8 cellular contexts compared by ENCODE assay signal in the genomic region with DNA sequence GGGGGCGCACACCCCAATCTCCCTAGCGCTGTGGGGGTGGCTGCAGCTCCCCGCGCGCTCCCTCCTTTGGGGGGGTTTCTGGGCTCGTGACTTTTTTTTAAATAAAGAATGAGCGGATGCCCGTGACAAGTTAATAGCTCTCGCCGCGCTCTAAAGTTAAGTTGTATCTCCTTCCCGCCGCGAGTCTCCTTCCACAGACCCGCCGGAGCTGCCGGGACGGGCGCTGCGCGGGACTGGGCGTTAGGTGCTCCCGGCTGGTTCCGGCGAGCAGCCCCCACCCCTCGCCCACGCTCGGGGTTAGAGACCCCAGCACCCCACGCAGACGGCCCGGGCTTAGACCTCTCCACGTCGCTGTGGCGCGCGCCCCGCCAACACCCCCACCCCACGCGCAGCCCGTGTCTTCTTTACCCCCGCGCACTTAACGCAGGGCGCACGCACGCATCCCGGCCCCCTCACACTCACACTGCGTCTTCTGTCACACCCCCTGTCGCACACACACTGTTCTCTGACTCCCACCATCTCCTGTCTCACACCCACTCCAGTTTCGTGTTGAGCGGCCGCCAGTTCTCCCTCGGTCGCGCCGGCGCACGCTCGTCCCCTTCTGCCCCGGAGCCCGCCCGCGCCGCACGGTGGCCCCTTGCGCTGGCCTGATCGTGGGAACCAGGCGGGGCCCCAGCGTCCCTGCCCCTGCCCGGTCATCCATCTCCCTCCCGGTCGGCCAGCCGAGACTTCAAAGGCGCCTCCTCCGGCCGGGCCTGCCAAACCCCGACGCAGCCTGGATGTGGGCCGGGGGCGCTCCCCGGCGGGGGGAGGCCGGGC.
A peak's percentile ranks its signal among the peaks of the same experiment; 100 is the strongest.
DNase-seq lines count a peak whose midpoint lies in the region; ATAC-seq and TF ChIP-seq lines count a peak whose summit lies in the region.

No MANE protein-coding gene starts in this region.

- H3K27me3 ChIP-seq in right cardiac atrium (ENCODE audit: control insufficient read depth, insufficient read depth) (no peaks in the 10 kb centered on the region), prostate gland (replicated peaks; ENCODE audit: insufficient read depth) (peaks cover 5% of the 10 kb centered on the region)

- intact Hi-C loops in right cardiac atrium (cut with DNase I) (no loop called here), prostate gland (cut with DNase I) (no loop called here)

- DNase-seq in LHCN-M2 (ENCODE audit: low read depth) = peak; percentile 55
- DNase-seq in amniotic epithelial cell (ENCODE audit: low read depth) = peak; percentile 24
- DNase-seq in right cardiac atrium = peak; percentile 20 to 69 (median 67)
- DNase-seq in prostate gland (ENCODE audit: low spot score) = no peak
- no peak for DNase-seq in COLO829 (ENCODE audit: low spot score)
- no peak for DNase-seq in medulla oblongata (ENCODE audit: extremely low spot score)

- H3K4me3 ChIP-seq in right cardiac atrium (ENCODE audit: low read length) (peak overlapping the region; percentile 53), prostate gland (peak overlapping the region; percentile 26 to 33)

- no peaks in the 10 kb centered on the region for H3K4me1 ChIP-seq in right cardiac atrium (ENCODE audit: control insufficient read depth, insufficient read depth, low read length)
- H3K4me1 ChIP-seq in prostate gland (replicated peaks) = no peaks in the 10 kb centered on the region

- under 1% methylated on average over 83 of the region's 83 CpGs for WGBS in right cardiac atrium
- 1% methylated on average over 81 of the region's 83 CpGs for WGBS in prostate gland

- peak; percentile 18 for ATAC-seq in GM18909 (IDR thresholded peaks at IDR 0.05; ENCODE audit: poor library complexity, unreplicated experiment)
- ATAC-seq in right cardiac atrium = peak; percentile 70 to 76
- ATAC-seq in HG02981 (IDR thresholded peaks at IDR 0.05; ENCODE audit: unreplicated experiment) = no peak

- no peaks in the 10 kb centered on the region for H3K9me3 ChIP-seq in right cardiac atrium (ENCODE audit: control insufficient read depth, low read length)
- no peaks in the 10 kb centered on the region for H3K9me3 ChIP-seq in prostate gland

- H3K36me3 ChIP-seq in prostate gland = no peaks in the 10 kb centered on the region

- TF ChIP-seq POLR2A in prostate gland (IDR thresholded peaks at IDR 0.05) = no peak

- H3K27ac ChIP-seq in right cardiac atrium (ENCODE audit: low read length) (no peak overlapping the region), prostate gland (no peak overlapping the region)

- no peak for TF ChIP-seq CTCF in prostate gland (IDR thresholded peaks at IDR 0.05)

Comparison
In these comparisons a context has a peak if more than half of its experiments do, and no peak if none do; other contexts are left out.
1. DNase-seq: peak in LHCN-M2 (single experiment), amniotic epithelial cell (single experiment) and right cardiac atrium (3 of 3); none in prostate gland (single experiment), COLO829 (single experiment) and medulla oblongata (single experiment).